8 cellular contexts compared by ENCODE assay signal in the genomic region with DNA sequence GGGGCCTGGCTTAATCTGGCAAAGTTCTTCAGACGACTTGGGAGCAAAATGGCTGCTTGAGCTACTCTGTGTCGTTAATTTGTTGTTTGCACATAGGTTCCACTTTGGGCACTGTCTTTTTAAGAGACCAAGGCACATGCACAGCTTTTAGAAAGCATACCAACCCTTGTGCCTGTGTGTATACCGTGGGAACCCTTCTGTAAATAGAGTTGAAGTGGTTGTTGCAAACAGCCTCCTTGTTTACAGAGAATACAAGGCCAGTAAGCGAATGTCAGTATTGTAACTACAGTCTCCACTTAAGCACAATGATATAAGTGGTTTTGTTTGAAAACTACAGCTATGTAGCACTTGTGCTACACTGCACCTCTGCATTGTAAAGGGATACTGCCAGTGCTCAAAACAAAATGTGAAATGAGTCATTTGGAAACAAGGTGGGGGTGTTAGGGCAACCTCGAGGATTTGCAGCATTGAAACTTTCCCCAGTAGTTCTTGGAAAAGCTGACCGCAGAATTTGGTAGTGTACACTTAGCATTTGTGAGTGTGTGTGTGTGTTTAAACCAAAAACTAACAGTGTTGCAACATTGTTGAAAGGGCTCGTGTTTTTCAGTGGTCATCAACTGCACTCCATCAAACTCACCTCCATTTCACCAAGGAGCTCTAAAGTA.
DNase-seq lines count a peak whose midpoint lies in the region; ATAC-seq and TF ChIP-seq lines count a peak whose summit lies in the region.

No MANE protein-coding gene starts in this region.

- no peak for TF ChIP-seq CTCF in AG09309 (IDR thresholded peaks at IDR 0.05; ENCODE audit: control insufficient read depth, insufficient read depth, low read depth, low read length, missing control alignments)

- H3K4me3 ChIP-seq in AG09309 (ENCODE audit: control insufficient read depth, low read depth, low read length), result no peak overlapping the region

- ATAC-seq in GM21360 (IDR thresholded peaks at IDR 0.05; ENCODE audit: unreplicated experiment), result peak; percentile 53

- peak; percentile 90 for DNase-seq in AG09309 (ENCODE audit: low read depth)
- DNase-seq in NCI-H2107 (lab: John Stamatoyannopoulos, UW), result peak; percentile 21
- peak; percentile 96 for DNase-seq in fibroblast of peridontal ligament (ENCODE audit: extremely low read depth)
- DNase-seq in NCI-H1694 treated with DMSO at 0.1 percent for 48 hours (lab: John Stamatoyannopoulos, UW), result no peak
- DNase-seq in NCI-H1930 (lab: John Stamatoyannopoulos, UW), result no peak
- no peak for DNase-seq in KG1 (lab: John Stamatoyannopoulos, UW)
- no peak for DNase-seq in activated CD4-positive, CD25-positive, alpha-beta regulatory T cell (lab: John Stamatoyannopoulos, UW)

Comparison
In these comparisons a context has a peak if more than half of its experiments do, and no peak if none do; other contexts are left out.
1. DNase-seq: peak in AG09309 (single experiment), NCI-H2107 (single experiment) and fibroblast of peridontal ligament (single experiment); none in NCI-H1694 treated with DMSO at 0.1 percent for 48 hours (single experiment), NCI-H1930 (0 of 2), KG1 (single experiment) and activated CD4-positive, CD25-positive, alpha-beta regulatory T cell (0 of 4).